3 cellular contexts compared by ENCODE assay signal in the genomic region with DNA sequence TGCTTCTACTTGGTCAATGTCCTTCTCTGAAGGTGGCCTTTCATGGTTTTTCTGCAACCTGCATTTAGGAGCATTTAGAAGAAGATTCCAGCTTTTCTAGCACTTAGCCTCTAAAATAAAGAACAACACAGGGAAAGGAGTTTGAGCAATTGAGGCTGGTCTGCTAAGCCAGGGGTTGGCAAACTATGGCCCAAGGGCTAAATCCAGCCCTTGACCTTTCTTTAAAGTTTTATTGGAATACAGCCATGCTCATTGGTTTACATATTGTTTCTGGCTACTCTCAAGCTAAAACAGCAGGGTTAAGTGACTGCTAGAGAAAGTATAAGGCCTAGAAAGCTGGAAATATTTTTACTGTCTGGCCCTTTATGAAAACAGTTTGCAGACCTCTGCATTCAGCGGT.
TF ChIP-seq lines count a peak whose summit lies in the region.

No MANE protein-coding gene starts in this region.

TF ChIP-seq in liver, 16 proteins besides CTCF, POLR2A, EP300 and RAD21:
- TF ChIP-seq RXRA (IDR thresholded peaks at IDR 0.05): peak; percentile 32 to 69
- peak; percentile 72 to 86 for TF ChIP-seq HNF4A (conservative IDR thresholded peaks at IDR 0.05)
- TF ChIP-seq, protein P1, sequence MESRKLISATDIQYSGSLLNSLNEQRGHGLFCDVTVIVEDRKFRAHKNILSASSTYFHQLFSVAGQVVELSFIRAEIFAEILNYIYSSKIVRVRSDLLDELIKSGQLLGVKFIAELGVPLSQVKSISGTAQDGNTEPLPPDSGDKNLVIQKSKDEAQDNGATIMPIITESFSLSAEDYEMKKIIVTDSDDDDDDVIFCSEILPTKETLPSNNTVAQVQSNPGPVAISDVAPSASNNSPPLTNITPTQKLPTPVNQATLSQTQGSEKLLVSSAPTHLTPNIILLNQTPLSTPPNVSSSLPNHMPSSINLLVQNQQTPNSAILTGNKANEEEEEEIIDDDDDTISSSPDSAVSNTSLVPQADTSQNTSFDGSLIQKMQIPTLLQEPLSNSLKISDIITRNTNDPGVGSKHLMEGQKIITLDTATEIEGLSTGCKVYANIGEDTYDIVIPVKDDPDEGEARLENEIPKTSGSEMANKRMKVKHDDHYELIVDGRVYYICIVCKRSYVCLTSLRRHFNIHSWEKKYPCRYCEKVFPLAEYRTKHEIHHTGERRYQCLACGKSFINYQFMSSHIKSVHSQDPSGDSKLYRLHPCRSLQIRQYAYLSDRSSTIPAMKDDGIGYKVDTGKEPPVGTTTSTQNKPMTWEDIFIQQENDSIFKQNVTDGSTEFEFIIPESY (IDR thresholded peaks at IDR 0.05): peak; percentile 25
- no peak for TF ChIP-seq TAF1 (conservative IDR thresholded peaks at IDR 0.05)
- no peak for TF ChIP-seq MAX (IDR thresholded peaks at IDR 0.05)
- no peak for TF ChIP-seq HNF4G (IDR thresholded peaks at IDR 0.05)
TF ChIP-seq in liver: peak in this region for 3.

TF ChIP-seq in HepG2, 621 proteins besides CTCF, POLR2A, EP300 and RAD21:
- TF ChIP-seq GZF1 (CRISPR knock-in tag; IDR thresholded peaks at IDR 0.05) (no peak), ZNF879 (CRISPR knock-in tag; IDR thresholded peaks at IDR 0.05) (no peak), ZFP36 (IDR thresholded peaks at IDR 0.05; ENCODE audit: borderline replicate concordance, low read depth, low read length, partially characterized antibody) (no peak)
- TF ChIP-seq, protein P2, sequence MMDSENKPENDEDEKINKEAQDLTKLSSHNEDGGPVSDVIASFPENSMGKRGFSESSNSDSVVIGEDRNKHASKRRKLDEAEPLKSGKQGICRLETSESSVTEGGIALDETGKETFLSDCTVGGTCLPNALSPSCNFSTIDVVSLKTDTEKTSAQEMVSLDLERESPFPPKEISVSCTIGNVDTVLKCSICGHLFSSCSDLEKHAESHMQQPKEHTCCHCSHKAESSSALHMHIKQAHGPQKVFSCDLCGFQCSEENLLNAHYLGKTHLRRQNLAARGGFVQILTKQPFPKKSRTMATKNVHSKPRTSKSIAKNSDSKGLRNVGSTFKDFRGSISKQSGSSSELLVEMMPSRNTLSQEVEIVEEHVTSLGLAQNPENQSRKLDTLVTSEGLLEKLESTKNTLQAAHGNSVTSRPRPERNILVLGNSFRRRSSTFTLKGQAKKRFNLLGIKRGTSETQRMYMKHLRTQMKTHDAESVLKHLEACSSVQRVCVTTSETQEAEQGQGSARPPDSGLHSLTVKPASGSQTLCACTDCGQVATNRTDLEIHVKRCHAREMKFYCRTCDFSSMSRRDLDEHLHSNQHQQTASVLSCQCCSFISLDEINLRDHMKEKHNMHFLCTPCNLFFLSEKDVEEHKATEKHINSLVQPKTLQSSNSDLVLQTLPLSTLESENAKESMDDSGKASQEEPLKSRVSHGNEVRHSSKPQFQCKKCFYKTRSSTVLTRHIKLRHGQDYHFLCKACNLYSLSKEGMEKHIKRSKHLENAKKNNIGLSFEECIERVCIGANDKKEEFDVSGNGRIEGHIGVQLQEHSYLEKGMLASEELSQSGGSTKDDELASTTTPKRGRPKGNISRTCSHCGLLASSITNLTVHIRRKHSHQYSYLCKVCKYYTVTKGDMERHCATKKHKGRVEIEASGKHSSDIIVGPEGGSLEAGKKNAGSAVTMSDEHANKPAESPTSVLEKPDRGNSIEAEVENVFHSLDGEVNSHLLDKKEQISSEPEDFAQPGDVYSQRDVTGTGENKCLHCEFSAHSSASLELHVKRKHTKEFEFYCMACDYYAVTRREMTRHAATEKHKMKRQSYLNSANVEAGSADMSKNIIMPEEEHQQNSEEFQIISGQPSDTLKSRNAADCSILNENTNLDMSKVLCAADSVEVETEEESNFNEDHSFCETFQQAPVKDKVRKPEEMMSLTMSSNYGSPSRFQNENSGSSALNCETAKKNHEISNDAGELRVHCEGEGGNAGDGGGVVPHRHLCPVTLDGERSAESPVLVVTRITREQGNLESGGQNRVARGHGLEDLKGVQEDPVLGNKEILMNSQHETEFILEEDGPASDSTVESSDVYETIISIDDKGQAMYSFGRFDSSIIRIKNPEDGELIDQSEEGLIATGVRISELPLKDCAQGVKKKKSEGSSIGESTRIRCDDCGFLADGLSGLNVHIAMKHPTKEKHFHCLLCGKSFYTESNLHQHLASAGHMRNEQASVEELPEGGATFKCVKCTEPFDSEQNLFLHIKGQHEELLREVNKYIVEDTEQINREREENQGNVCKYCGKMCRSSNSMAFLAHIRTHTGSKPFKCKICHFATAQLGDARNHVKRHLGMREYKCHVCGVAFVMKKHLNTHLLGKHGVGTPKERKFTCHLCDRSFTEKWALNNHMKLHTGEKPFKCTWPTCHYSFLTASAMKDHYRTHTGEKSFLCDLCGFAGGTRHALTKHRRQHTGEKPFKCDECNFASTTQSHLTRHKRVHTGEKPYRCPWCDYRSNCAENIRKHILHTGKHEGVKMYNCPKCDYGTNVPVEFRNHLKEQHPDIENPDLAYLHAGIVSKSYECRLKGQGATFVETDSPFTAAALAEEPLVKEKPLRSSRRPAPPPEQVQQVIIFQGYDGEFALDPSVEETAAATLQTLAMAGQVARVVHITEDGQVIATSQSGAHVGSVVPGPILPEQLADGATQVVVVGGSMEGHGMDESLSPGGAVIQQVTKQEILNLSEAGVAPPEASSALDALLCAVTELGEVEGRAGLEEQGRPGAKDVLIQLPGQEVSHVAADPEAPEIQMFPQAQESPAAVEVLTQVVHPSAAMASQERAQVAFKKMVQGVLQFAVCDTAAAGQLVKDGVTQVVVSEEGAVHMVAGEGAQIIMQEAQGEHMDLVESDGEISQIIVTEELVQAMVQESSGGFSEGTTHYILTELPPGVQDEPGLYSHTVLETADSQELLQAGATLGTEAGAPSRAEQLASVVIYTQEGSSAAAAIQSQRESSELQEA (CRISPR knock-in tag; IDR thresholded peaks at IDR 0.05; ENCODE audit: not compliant biosample characterization): no peak
- TF ChIP-seq, protein P3, sequence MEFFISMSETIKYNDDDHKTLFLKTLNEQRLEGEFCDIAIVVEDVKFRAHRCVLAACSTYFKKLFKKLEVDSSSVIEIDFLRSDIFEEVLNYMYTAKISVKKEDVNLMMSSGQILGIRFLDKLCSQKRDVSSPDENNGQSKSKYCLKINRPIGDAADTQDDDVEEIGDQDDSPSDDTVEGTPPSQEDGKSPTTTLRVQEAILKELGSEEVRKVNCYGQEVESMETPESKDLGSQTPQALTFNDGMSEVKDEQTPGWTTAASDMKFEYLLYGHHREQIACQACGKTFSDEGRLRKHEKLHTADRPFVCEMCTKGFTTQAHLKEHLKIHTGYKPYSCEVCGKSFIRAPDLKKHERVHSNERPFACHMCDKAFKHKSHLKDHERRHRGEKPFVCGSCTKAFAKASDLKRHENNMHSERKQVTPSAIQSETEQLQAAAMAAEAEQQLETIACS (CRISPR knock-in tag; IDR thresholded peaks at IDR 0.05): no peak

TF ChIP-seq in GM23338, 12 proteins besides CTCF, POLR2A, EP300 and RAD21:
- TF ChIP-seq NANOG (IDR thresholded peaks at IDR 0.05; ENCODE audit: borderline replicate concordance): no peak
- no peak for TF ChIP-seq STAT1 (IDR thresholded peaks at IDR 0.05; ENCODE audit: unreplicated experiment)
- TF ChIP-seq CREB1 (CRISPR knock-in tag; IDR thresholded peaks at IDR 0.05; ENCODE audit: low read depth): no peak
- no peak for TF ChIP-seq ZNF331 (CRISPR knock-in tag; IDR thresholded peaks at IDR 0.05; ENCODE audit: low read depth)
- no peak for TF ChIP-seq ZNF114 (CRISPR knock-in tag; IDR thresholded peaks at IDR 0.05)
- no peak for TF ChIP-seq EZH2phosphoT487 (IDR thresholded peaks at IDR 0.05; ENCODE audit: unreplicated experiment)
TF ChIP-seq in GM23338: peak in this region for 0.
